In the genomic region with DNA sequence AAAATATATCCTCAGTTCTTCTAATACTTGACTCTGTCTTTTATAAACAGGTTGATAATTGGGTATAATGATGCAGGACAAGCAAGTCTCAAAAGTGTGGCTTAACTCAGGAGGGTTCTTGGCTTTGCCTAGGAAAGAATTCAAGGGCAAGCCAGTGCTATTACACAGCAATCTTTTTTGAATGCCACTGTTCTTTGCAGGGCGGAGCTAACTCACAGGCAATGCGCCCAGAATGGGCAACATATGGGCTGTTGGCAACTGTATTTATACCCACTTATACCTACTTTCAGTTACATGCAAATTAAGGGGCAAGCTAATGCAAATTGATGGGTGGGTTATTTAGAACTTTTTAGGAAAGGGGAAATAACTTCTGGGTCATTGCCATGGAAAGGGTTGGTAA, we compare ENCODE assay signal across 24 cellular contexts.
"Had no signal": no experiment of that assay in that cellular context is flagged by ENCODE, and none has a peak within 500 bp of the region (broad histone marks: within the 10 kb centered on the region; RNA-seq: fewer than 3 reads in every experiment).

No MANE protein-coding gene starts in this region.

- H3K4me3 ChIP-seq: coronary artery, SJSA1 had no signal

- DNase-seq: activated CD4-positive, alpha-beta T cell treated with anti-CD3 and anti-CD28 coated beads for 48 hours; activated CD4-positive, alpha-beta T cell treated with anti-CD3 and anti-CD28 coated beads, Interleukin-2, amount 50 U/mL, for 4 hours; activated CD4-positive, CD25-positive, alpha-beta regulatory T cell treated with anti-CD3 and anti-CD28 coated beads, Interleukin-2, amount 50 U/mL, for 72 hours; activated CD8-positive, alpha-beta memory T cell treated with anti-CD3 and anti-CD28 coated beads, Interleukin-2, amount 10 ng/mL, durations not matched to agents 7 days and 5 days; activated effector memory CD4-positive, alpha-beta T cell treated with Interleukin-2 at 50 U/mL for 16 hours; activated naive CD4-positive, alpha-beta T cell; activated T-cell treated with anti-CD3 and anti-CD28 coated beads, Interleukin-2, amount 50 U/mL, for 24 hours; aorta; central memory CD4-positive, alpha-beta T cell; KG1; NCI-H1092 treated with DMSO at 0.1 percent for 48 hours; NCI-H1417 treated with DMSO at 0.1 percent for 48 hours; NCI-H187 treated with DMSO at 0.1 percent for 48 hours; NCI-H2081 treated with DMSO at 0.1 percent for 48 hours; NCI-H526 treated with DMSO at 0.1 percent for 48 hours; PC-3; SHP77; T-helper 17 cell; T-helper 9 cell had no signal

- FAIRE-seq: bronchial epithelial cell, RCC 7860 had no signal

- H3K27ac ChIP-seq: coronary artery, SJSA1 had no signal

- H3K9me3 ChIP-seq: SJSA1 had no signal

- H3K4me1 ChIP-seq: SJSA1 had no signal

- H3K27me3 ChIP-seq: SJSA1 had no signal

- ATAC-seq: activated CD8-positive, alpha-beta memory T cell treated with anti-CD3 and anti-CD28 coated beads, Interleukin-2, amount 10 ng/mL, durations not matched to agents 7 days and 5 days; PC-3; T-helper 17 cell; WTC11 had no signal

- H3K36me3 ChIP-seq: SJSA1 had no signal
